ENCODE assay signal across 2 cellular contexts in the genomic region with DNA sequence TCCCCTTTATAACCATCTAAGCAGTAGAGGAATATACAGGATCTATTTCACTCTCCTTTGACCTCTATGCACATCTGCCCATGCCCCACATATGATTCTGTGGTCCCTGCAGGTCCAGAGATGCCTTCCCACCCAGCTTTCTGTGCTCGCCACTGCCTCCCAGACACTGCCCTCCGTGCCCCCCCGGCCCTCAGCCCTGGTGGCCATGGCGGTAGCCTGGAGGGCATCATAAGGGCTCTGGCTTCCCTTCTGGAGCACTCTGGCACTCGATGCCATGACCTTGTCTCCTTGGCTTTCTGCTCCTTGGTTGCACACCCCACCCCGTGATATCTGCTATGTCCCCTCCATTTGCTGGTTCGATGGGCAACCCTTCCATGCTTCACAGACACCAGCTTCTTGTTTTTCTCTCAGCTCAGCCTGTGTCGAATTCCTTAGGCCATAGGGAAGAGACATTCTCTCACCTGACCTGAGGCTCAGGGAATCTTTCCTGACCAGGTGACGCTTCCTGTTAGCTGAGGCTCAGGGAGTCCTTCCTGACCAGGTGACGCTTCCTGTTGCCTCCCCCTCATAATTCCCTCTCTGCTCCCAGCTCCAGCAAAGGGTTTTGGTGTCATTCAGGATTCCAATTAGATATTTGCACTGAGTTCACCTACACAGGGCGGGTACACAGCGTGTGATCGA.
TF ChIP-seq lines count a peak whose summit lies in the region.

No MANE protein-coding gene starts in this region.

TF ChIP-seq in GM23338, 12 proteins besides CTCF, POLR2A, EP300 and RAD21 (continues in another document):
- TF ChIP-seq STAT1 (IDR thresholded peaks at IDR 0.05; ENCODE audit: unreplicated experiment) = no peak
- TF ChIP-seq JUNB (IDR thresholded peaks at IDR 0.05; ENCODE audit: unreplicated experiment) = no peak
- TF ChIP-seq NANOG (IDR thresholded peaks at IDR 0.05; ENCODE audit: borderline replicate concordance) = no peak
- no peak for TF ChIP-seq EZH2 (IDR thresholded peaks at IDR 0.05; ENCODE audit: low read depth, unreplicated experiment)
- TF ChIP-seq, protein P1, sequence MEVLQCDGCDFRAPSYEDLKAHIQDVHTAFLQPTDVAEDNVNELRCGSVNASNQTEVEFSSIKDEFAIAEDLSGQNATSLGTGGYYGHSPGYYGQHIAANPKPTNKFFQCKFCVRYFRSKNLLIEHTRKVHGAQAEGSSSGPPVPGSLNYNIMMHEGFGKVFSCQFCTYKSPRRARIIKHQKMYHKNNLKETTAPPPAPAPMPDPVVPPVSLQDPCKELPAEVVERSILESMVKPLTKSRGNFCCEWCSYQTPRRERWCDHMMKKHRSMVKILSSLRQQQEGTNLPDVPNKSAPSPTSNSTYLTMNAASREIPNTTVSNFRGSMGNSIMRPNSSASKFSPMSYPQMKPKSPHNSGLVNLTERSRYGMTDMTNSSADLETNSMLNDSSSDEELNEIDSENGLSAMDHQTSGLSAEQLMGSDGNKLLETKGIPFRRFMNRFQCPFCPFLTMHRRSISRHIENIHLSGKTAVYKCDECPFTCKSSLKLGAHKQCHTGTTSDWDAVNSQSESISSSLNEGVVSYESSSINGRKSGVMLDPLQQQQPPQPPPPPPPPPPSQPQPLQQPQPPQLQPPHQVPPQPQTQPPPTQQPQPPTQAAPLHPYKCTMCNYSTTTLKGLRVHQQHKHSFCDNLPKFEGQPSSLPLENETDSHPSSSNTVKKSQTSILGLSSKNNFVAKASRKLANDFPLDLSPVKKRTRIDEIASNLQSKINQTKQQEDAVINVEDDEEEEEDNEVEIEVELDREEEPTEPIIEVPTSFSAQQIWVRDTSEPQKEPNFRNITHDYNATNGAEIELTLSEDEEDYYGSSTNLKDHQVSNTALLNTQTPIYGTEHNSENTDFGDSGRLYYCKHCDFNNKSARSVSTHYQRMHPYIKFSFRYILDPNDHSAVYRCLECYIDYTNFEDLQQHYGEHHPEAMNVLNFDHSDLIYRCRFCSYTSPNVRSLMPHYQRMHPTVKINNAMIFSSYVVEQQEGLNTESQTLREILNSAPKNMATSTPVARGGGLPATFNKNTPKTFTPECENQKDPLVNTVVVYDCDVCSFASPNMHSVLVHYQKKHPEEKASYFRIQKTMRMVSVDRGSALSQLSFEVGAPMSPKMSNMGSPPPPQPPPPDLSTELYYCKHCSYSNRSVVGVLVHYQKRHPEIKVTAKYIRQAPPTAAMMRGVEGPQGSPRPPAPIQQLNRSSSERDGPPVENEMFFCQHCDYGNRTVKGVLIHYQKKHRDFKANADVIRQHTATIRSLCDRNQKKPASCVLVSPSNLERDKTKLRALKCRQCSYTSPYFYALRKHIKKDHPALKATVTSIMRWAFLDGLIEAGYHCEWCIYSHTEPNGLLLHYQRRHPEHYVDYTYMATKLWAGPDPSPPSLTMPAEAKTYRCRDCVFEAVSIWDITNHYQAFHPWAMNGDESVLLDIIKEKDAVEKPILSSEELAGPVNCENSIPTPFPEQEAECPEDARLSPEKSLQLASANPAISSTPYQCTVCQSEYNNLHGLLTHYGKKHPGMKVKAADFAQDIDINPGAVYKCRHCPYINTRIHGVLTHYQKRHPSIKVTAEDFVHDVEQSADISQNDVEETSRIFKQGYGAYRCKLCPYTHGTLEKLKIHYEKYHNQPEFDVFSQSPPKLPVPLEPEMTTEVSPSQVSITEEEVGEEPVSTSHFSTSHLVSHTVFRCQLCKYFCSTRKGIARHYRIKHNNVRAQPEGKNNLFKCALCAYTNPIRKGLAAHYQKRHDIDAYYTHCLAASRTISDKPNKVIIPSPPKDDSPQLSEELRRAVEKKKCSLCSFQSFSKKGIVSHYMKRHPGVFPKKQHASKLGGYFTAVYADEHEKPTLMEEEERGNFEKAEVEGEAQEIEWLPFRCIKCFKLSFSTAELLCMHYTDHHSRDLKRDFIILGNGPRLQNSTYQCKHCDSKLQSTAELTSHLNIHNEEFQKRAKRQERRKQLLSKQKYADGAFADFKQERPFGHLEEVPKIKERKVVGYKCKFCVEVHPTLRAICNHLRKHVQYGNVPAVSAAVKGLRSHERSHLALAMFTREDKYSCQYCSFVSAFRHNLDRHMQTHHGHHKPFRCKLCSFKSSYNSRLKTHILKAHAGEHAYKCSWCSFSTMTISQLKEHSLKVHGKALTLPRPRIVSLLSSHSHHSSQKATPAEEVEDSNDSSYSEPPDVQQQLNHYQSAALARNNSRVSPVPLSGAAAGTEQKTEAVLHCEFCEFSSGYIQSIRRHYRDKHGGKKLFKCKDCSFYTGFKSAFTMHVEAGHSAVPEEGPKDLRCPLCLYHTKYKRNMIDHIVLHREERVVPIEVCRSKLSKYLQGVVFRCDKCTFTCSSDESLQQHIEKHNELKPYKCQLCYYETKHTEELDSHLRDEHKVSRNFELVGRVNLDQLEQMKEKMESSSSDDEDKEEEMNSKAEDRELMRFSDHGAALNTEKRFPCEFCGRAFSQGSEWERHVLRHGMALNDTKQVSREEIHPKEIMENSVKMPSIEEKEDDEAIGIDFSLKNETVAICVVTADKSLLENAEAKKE (CRISPR knock-in tag; IDR thresholded peaks at IDR 0.05) = no peak
- no peak for TF ChIP-seq CREB1 (CRISPR knock-in tag; IDR thresholded peaks at IDR 0.05; ENCODE audit: low read depth)
- no peak for TF ChIP-seq EZH2phosphoT487 (IDR thresholded peaks at IDR 0.05; ENCODE audit: unreplicated experiment)
- TF ChIP-seq, protein P2, sequence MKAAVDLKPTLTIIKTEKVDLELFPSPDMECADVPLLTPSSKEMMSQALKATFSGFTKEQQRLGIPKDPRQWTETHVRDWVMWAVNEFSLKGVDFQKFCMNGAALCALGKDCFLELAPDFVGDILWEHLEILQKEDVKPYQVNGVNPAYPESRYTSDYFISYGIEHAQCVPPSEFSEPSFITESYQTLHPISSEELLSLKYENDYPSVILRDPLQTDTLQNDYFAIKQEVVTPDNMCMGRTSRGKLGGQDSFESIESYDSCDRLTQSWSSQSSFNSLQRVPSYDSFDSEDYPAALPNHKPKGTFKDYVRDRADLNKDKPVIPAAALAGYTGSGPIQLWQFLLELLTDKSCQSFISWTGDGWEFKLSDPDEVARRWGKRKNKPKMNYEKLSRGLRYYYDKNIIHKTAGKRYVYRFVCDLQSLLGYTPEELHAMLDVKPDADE (IDR thresholded peaks at IDR 0.05) = no peak

TF ChIP-seq in SK-N-SH, 30 proteins besides CTCF, POLR2A, EP300 and RAD21:
- TF ChIP-seq, protein P3, sequence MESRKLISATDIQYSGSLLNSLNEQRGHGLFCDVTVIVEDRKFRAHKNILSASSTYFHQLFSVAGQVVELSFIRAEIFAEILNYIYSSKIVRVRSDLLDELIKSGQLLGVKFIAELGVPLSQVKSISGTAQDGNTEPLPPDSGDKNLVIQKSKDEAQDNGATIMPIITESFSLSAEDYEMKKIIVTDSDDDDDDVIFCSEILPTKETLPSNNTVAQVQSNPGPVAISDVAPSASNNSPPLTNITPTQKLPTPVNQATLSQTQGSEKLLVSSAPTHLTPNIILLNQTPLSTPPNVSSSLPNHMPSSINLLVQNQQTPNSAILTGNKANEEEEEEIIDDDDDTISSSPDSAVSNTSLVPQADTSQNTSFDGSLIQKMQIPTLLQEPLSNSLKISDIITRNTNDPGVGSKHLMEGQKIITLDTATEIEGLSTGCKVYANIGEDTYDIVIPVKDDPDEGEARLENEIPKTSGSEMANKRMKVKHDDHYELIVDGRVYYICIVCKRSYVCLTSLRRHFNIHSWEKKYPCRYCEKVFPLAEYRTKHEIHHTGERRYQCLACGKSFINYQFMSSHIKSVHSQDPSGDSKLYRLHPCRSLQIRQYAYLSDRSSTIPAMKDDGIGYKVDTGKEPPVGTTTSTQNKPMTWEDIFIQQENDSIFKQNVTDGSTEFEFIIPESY (IDR thresholded peaks at IDR 0.05; ENCODE audit: borderline replicate concordance, low read depth) = no peak
